11 cellular contexts compared by ENCODE assay signal in genomic region chr1:32352831-32353383, GRCh38. TPM values are rescaled to one million over a fixed set of nuclear protein-coding genes. Genes with fewer than 3 reads are reported as not detected.
DNase-seq lines count a peak whose midpoint lies in the region; ATAC-seq and TF ChIP-seq lines count a peak whose summit lies in the region.
"Had no signal": no experiment of that assay in that cellular context is flagged by ENCODE, and none has a peak within 500 bp of the region (broad histone marks: within the 10 kb centered on the region; RNA-seq: fewer than 3 reads in every experiment).

No MANE protein-coding gene starts in this region.

- H3K27me3 ChIP-seq in hepatocyte, result no peaks in the 10 kb centered on the region
- H3K27me3 ChIP-seq: brain microvascular endothelial cell had no signal

- H3K4me3 ChIP-seq in hepatocyte, result no peak overlapping the region

- H3K27me3 Mint-ChIP-seq in HFFc6 (ENCODE audit: insufficient read depth), result peaks cover 4% of the 10 kb centered on the region; the same call in 1 of the 2 replicates
- H3K27me3 Mint-ChIP-seq in activated naive CD8-positive, alpha-beta T cell treated with anti-CD3 and anti-CD28 coated beads, Interleukin-2, amount 50 U/mL, for 24 hours, result no peaks in the 10 kb centered on the region
- no peaks in the 10 kb centered on the region for H3K27me3 Mint-ChIP-seq in stimulated activated naive B cell treated with anti-CD40 and anti-IgM and Interleukin-4, amounts not matched to agents 10 μg/mL and 1 μg/mL and 100 μg/mL, for 72 hours

- intact Hi-C loops in sciatic nerve (cut with DNase I), result no loop called here

- H3K27ac ChIP-seq in hepatocyte, result peak overlapping the region; percentile 97

- peak overlapping the region; percentile 74 for H3K27ac Mint-ChIP-seq in HFFc6
- no peak overlapping the region for H3K27ac Mint-ChIP-seq in activated naive CD8-positive, alpha-beta T cell treated with anti-CD3 and anti-CD28 coated beads, Interleukin-2, amount 50 U/mL, for 24 hours
- H3K27ac Mint-ChIP-seq in stimulated activated naive B cell treated with anti-CD40 and anti-IgM and Interleukin-4, amounts not matched to agents 10 μg/mL and 1 μg/mL and 100 μg/mL, for 72 hours, result peak overlapping the region; percentile 92

- H3K36me3 Mint-ChIP-seq in HFFc6 (ENCODE audit: low read depth), result 0 out of 2 replicates have a peak, but pooled peaks cover 5% of the 10 kb centered on the region
- no peaks in the 10 kb centered on the region for H3K36me3 Mint-ChIP-seq in activated naive CD8-positive, alpha-beta T cell treated with anti-CD3 and anti-CD28 coated beads, Interleukin-2, amount 50 U/mL, for 24 hours (ENCODE audit: low read depth)
- peaks cover 4 to 14% of the 10 kb centered on the region in 2 donors for H3K36me3 Mint-ChIP-seq in stimulated activated naive B cell treated with anti-CD40 and anti-IgM and Interleukin-4, amounts not matched to agents 10 μg/mL and 1 μg/mL and 100 μg/mL, for 72 hours

- H3K4me2 ChIP-seq in hepatocyte, result peak overlapping the region; percentile 95

- H2AFZ ChIP-seq in hepatocyte, result no peak overlapping the region

- no peak for DNase-seq in HFFc6
- no peak for DNase-seq in activated naive CD8-positive, alpha-beta T cell treated with anti-CD3 and anti-CD28 coated beads, Interleukin-2, amount 50 U/mL, for 24 hours
- DNase-seq in hepatocyte (ENCODE audit: low spot score), result no peak
- no peak for DNase-seq in stimulated activated naive B cell treated with anti-CD40 and anti-IgM and Interleukin-4, amounts not matched to agents 10 μg/mL and 1 μg/mL and 100 μg/mL, for 72 hours
- DNase-seq in LoVo (ENCODE audit: low spot score), result no peak
- no peak for DNase-seq in sciatic nerve (ENCODE audit: low spot score)
- no peak for DNase-seq in NCI-H526 treated with DMSO at 0.1 percent for 48 hours (lab: John Stamatoyannopoulos, UW)
- no peak for DNase-seq in activated T-cell treated with anti-CD3 and anti-CD28 coated beads, Interleukin-2, amount 50 U/mL, for 1 hour
- DNase-seq: brain microvascular endothelial cell, NCI-H446 treated with DMSO at 0.1 percent for 48 hours had no signal

- H3K9me2 ChIP-seq in hepatocyte (replicated peaks; ENCODE audit: insufficient read depth), result no peaks in the 10 kb centered on the region

- no peaks in the 10 kb centered on the region for H4K20me1 ChIP-seq in hepatocyte (ENCODE audit: insufficient read depth, poor library complexity, severe bottlenecking)

- H3K4me1 Mint-ChIP-seq in HFFc6 (ENCODE audit: low read depth), result peaks cover 56% of the 10 kb centered on the region
- H3K4me1 Mint-ChIP-seq in activated naive CD8-positive, alpha-beta T cell treated with anti-CD3 and anti-CD28 coated beads, Interleukin-2, amount 50 U/mL, for 24 hours, result peaks cover 37% of the 10 kb centered on the region
- H3K4me1 Mint-ChIP-seq in stimulated activated naive B cell treated with anti-CD40 and anti-IgM and Interleukin-4, amounts not matched to agents 10 μg/mL and 1 μg/mL and 100 μg/mL, for 72 hours, result peaks cover 28 to 53% of the 10 kb centered on the region in 2 donors

- H3K79me2 ChIP-seq in hepatocyte, result peaks cover 12% of the 10 kb centered on the region

- no peak for TF ChIP-seq CTCF in HFFc6 (IDR thresholded peaks at IDR 0.05)
- TF ChIP-seq CTCF in hepatocyte (IDR thresholded peaks at IDR 0.05; ENCODE audit: poor library complexity), result no peak

- H3K4me1 ChIP-seq in hepatocyte (ENCODE audit: insufficient read depth), result peaks cover 23% of the 10 kb centered on the region

- no peaks in the 10 kb centered on the region for H3K9me3 Mint-ChIP-seq in HFFc6
- no peaks in the 10 kb centered on the region for H3K9me3 Mint-ChIP-seq in activated naive CD8-positive, alpha-beta T cell treated with anti-CD3 and anti-CD28 coated beads, Interleukin-2, amount 50 U/mL, for 24 hours
- H3K9me3 Mint-ChIP-seq in stimulated activated naive B cell treated with anti-CD40 and anti-IgM and Interleukin-4, amounts not matched to agents 10 μg/mL and 1 μg/mL and 100 μg/mL, for 72 hours, result peaks cover 0 to 1% of the 10 kb centered on the region in 2 donors

- peak overlapping the region; percentile 87 for H3K4me3 Mint-ChIP-seq in HFFc6
- H3K4me3 Mint-ChIP-seq in activated naive CD8-positive, alpha-beta T cell treated with anti-CD3 and anti-CD28 coated beads, Interleukin-2, amount 50 U/mL, for 24 hours, result peak overlapping the region; percentile 80
- H3K4me3 Mint-ChIP-seq in stimulated activated naive B cell treated with anti-CD40 and anti-IgM and Interleukin-4, amounts not matched to agents 10 μg/mL and 1 μg/mL and 100 μg/mL, for 72 hours, result peak overlapping the region in 1 of 2 donors; percentile 88

- H3K36me3 ChIP-seq in hepatocyte (replicated peaks; ENCODE audit: insufficient read depth, low read depth), result no peaks in the 10 kb centered on the region
- H3K36me3 ChIP-seq: brain microvascular endothelial cell had no signal

- no peak for ATAC-seq in activated naive CD8-positive, alpha-beta T cell treated with anti-CD3 and anti-CD28 coated beads, Interleukin-2, amount 50 U/mL, for 24 hours
- no peak for ATAC-seq in stimulated activated naive B cell treated with anti-CD40 and anti-IgM and Interleukin-4, amounts not matched to agents 10 μg/mL and 1 μg/mL and 100 μg/mL, for 72 hours (replicated peaks)
- no peak for ATAC-seq in sciatic nerve

- no peaks in the 10 kb centered on the region for H3K9me3 ChIP-seq in hepatocyte (ENCODE audit: low read depth)

- WGBS in hepatocyte (ENCODE audit: low lambda C conversion rate, missing lambda C conversion rate), result 83% methylated on average over 2 of the region's 2 CpGs

RNA-seq across cellular contexts. Expression of gene FAM229A, which starts 9.4 kb away (rescaled TPM):
- total RNA-seq in HFFc6 (2021; fragmentation: NEBNext Ultra II Directional; extraction: Animal tissue kit (Norgen Biotek cat#: 25700)), result 1 to 10 TPM; 1.1 to 3.0 (median 1.7) TPM
- 4.2 and 5.4 TPM in 2 replicates for total RNA-seq in hepatocyte
- polyA plus RNA-seq in hepatocyte, result 3.4 and 5.2 TPM in 2 replicates
- 12.0 TPM for total RNA-seq in sciatic nerve

RNA-seq across cellular contexts. Expression of gene TSSK3, which starts 9.4 kb away (rescaled TPM):
- 1 to 10 TPM in 1 of 6 experiments, under 1 TPM in 5; 0.38 to 1.2 (median 0.72) TPM for total RNA-seq in HFFc6 (2021; fragmentation: NEBNext Ultra II Directional; extraction: Animal tissue kit (Norgen Biotek cat#: 25700))
- total RNA-seq in hepatocyte (1.4 TPM in 1 of 2 replicates, not detected in the other), sciatic nerve (5.1 TPM)
- polyA plus RNA-seq in hepatocyte, result 1.4 and 1.5 TPM in 2 replicates
- total RNA-seq: kidney epithelial cell had no signal

RNA-seq across cellular contexts. Expression of gene MARCKSL1, which starts 16.9 kb away (rescaled TPM):
- total RNA-seq in HFFc6 (2021; fragmentation: NEBNext Ultra II Directional; extraction: Animal tissue kit (Norgen Biotek cat#: 25700)), result 10 to 100 TPM in 4 of 6 experiments, 1 to 10 TPM in 2; 7.8 to 12.8 (median 11.4) TPM
- 143 and 149 TPM in 2 replicates for total RNA-seq in hepatocyte
- polyA plus RNA-seq in hepatocyte, result 346 and 358 TPM in 2 replicates
- 126 TPM for total RNA-seq in sciatic nerve

RNA-seq across cellular contexts. Expression of gene BSDC1, which starts 41.3 kb away (rescaled TPM):
- 10 to 100 TPM; 52.9 to 65.5 (median 60.1) TPM for total RNA-seq in HFFc6 (2021; fragmentation: NEBNext Ultra II Directional; extraction: Animal tissue kit (Norgen Biotek cat#: 25700))
- 69.6 and 80.5 TPM in 2 replicates for total RNA-seq in hepatocyte
- polyA plus RNA-seq in hepatocyte, result 56.2 and 65.7 TPM in 2 replicates
- total RNA-seq in sciatic nerve, result 83.1 TPM
